Comparison of ENCODE assay signal across 26 cellular contexts in genomic region chr2:219261024-219261855, GRCh38. TPM values are rescaled to one million over a fixed set of nuclear protein-coding genes. Genes with fewer than 3 reads are reported as not detected.
"Had no signal": no experiment of that assay in that cellular context is flagged by ENCODE, and none has a peak within 500 bp of the region (broad histone marks: within the 10 kb centered on the region; RNA-seq: fewer than 3 reads in every experiment).

No MANE protein-coding gene starts in this region.

- H3K27ac Mint-ChIP-seq: activated T-helper 1 cell treated with anti-CD3 and anti-CD28 coated beads, Interleukin-12 subunit alpha, Interleukin-12 subunit beta, Interleukin-2, Interleukin-4 antibody, amounts not matched to agents 30 ng/mL and 10 ng/mL and 1 ng/mL, durations not matched to agents 14 hours and 24 hours and 36 hours; endodermal cell; nephron progenitor cell; T-cell had no signal

- H3K27me3 ChIP-seq: colonic mucosa, foreskin keratinocyte had no signal

- H3K36me3 Mint-ChIP-seq: T-cell had no signal

- DNase-seq: activated CD4-positive, CD25-positive, alpha-beta regulatory T cell treated with anti-CD3 and anti-CD28 coated beads, Interleukin-2, amount 50 U/mL, for 72 hours; brain microvascular endothelial cell; central memory CD4-positive, alpha-beta T cell; colonic mucosa; endodermal cell; foreskin keratinocyte; hippocampal formation; islet precursor cell; mammary epithelial cell; midbrain; nephron progenitor cell; nucleus accumbens; retina; stimulated activated CD4-positive, alpha-beta T cell treated with anti-CD3 and anti-CD28 coated beads, Interleukin-2, amount 100 ng/mL, for 24 hours; stimulated activated naive CD4-positive, alpha-beta T cell treated with Interleukin-2 at 50 U/mL for 16 hours; T-cell; T-helper 9 cell; transverse colon had no signal

- H3K9me3 Mint-ChIP-seq: activated T-helper 1 cell treated with anti-CD3 and anti-CD28 coated beads, Interleukin-12 subunit alpha, Interleukin-12 subunit beta, Interleukin-2, Interleukin-4 antibody, amounts not matched to agents 30 ng/mL and 10 ng/mL and 1 ng/mL, durations not matched to agents 14 hours and 24 hours and 36 hours; endodermal cell; nephron progenitor cell; T-cell had no signal

- H3K4me3 Mint-ChIP-seq: activated T-helper 1 cell treated with anti-CD3 and anti-CD28 coated beads, Interleukin-12 subunit alpha, Interleukin-12 subunit beta, Interleukin-2, Interleukin-4 antibody, amounts not matched to agents 30 ng/mL and 10 ng/mL and 1 ng/mL, durations not matched to agents 14 hours and 24 hours and 36 hours; endodermal cell; nephron progenitor cell; T-cell had no signal

- H3K36me3 ChIP-seq: brain microvascular endothelial cell, colonic mucosa, suprapubic skin, transverse colon had no signal

- H3K4me1 Mint-ChIP-seq: endodermal cell, nephron progenitor cell had no signal

- H3K27ac ChIP-seq: brain microvascular endothelial cell, colonic mucosa, epithelial cell of prostate, foreskin keratinocyte, suprapubic skin, transverse colon, VCaP had no signal

- H3K4me1 ChIP-seq: colonic mucosa, foreskin keratinocyte, suprapubic skin, transverse colon had no signal

- ATAC-seq: foreskin keratinocyte, T-cell had no signal

- H3K9me3 ChIP-seq: colonic mucosa, suprapubic skin, transverse colon had no signal

- H3K4me3 ChIP-seq: colonic mucosa, suprapubic skin, transverse colon had no signal

RNA-seq across cellular contexts. Expression of gene TUBA4B, which starts 8.2 kb away (rescaled TPM):
- total RNA-seq: activated T-helper 1 cell treated with anti-CD3 and anti-CD28 coated beads, Interleukin-12 subunit alpha, Interleukin-12 subunit beta, Interleukin-2, Interleukin-4 antibody, amounts not matched to agents 30 ng/mL and 10 ng/mL and 1 ng/mL, durations not matched to agents 14 hours and 24 hours and 36 hours; aorta; colonic mucosa; endodermal cell; fibroblast of lung; foreskin keratinocyte; mammary epithelial cell; posterior vena cava; skeletal muscle tissue; suprapubic skin; T-cell; transverse colon had no signal
- polyA plus RNA-seq: fibroblast of lung had no signal
